In the genomic region with DNA sequence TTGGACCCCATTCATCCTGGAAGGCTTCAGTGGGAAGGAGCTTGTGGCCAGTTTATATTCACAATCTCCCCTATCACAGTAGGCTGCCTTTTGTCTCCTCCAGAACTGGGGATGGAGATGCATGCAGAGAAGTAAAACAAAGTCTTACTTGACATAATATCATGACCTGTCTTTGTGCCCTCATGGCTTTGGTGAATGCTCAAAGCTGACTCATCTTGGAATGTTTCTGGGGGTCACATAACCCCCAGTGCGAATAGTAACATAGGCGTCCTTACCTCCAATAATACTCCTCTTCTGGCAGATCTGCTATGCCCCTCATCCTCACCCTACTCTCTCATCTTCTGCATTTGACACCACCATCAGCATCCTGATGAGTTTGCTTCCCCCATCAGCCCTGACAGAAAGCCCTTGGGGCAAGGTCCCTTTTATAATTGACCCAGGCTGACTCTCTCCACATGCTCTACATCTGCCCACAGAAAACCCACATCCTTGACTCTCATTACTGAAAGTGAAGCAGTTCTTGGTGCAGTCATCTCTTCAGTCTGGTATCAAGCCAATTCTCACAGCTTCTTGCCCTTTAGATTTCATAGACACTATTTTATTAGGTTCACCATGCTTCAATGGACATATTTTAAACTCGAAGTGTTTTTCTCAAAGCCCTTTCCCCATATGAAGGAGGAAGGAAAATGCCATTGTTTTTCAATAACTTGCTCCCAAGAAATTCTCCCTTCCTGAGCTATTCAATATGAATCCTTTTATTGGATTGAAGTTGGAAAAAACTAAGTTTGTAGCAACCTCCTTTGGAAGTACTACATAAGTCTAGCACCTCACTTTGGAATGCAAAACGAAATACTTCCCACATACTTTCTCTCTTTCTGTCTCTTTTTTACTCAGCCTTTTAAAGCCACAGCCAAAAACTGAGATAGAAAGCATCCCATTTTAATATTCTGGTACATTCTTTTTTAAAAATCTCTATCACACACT, we compare ENCODE assay signal across 10 cellular contexts. TPM values are rescaled to one million over a fixed set of nuclear protein-coding genes. Genes with fewer than 3 reads are reported as not detected.
A peak's percentile ranks its signal among the peaks of the same experiment; 100 is the strongest.
DNase-seq lines count a peak whose midpoint lies in the region; ATAC-seq, FAIRE-seq and TF ChIP-seq lines count a peak whose summit lies in the region.
"Had no signal": no experiment of that assay in that cellular context is flagged by ENCODE, and none has a peak within 500 bp of the region (broad histone marks: within the 10 kb centered on the region; RNA-seq: fewer than 3 reads in every experiment).

No MANE protein-coding gene starts in this region.

- peak; percentile 28; the same call in 1 of the 2 replicates for TF ChIP-seq POLR2A in GM12891 (IDR thresholded peaks at IDR 0.05; ENCODE audit: low read depth, low read length)

- peak; percentile 99 for ATAC-seq in GM21528 (IDR thresholded peaks at IDR 0.05; ENCODE audit: low FRiP score, unreplicated experiment)
- ATAC-seq in HG03442 (IDR thresholded peaks at IDR 0.05; ENCODE audit: unreplicated experiment), result peak; percentile 99

- no peak overlapping the region for H3K4me3 ChIP-seq in foreskin fibroblast (ENCODE audit: low read depth in 1 of 2, low read length in 2 of 2)
- H3K4me3 ChIP-seq: prostate gland had no signal

- H3K27me3 Mint-ChIP-seq in immature natural killer cell (ENCODE audit: low read depth in 3 of 3), result peaks cover 0 to 3% (median 0%) of the 10 kb centered on the region in 3 donors

- no peak overlapping the region for H3K4me3 Mint-ChIP-seq in immature natural killer cell

- FAIRE-seq in GM12891 (lab: Jason Lieb, UNC), result peak; percentile 89

- no peaks in the 10 kb centered on the region for H3K36me3 Mint-ChIP-seq in immature natural killer cell

- H3K9me3 Mint-ChIP-seq in immature natural killer cell, result peaks cover 0 to 2% (median 0%) of the 10 kb centered on the region in 6 donors

- TF ChIP-seq CTCF in foreskin fibroblast (IDR thresholded peaks at IDR 0.05; ENCODE audit: low read depth, low read length), result no peak

- H3K27ac Mint-ChIP-seq in immature natural killer cell, result no peak overlapping the region

- DNase-seq in GM12891 (ENCODE audit: insufficient read length, low spot score) (peak; percentile 43), foreskin fibroblast (peak; percentile 73 to 80), cerebellum (ENCODE audit: low spot score) (no peak), NCI-H510A (lab: John Stamatoyannopoulos, UW) (no peak), SKM-1 (lab: John Stamatoyannopoulos, UW; ENCODE audit: unreplicated experiment) (no peak), immature natural killer cell (no peak)
- DNase-seq: dermis blood vessel endothelial cell had no signal

- H3K4me1 Mint-ChIP-seq in immature natural killer cell, result no peaks in the 10 kb centered on the region

TF ChIP-seq in GM12891, 5 proteins besides CTCF, POLR2A, EP300 and RAD21:
- TF ChIP-seq TAF1 (IDR thresholded peaks at IDR 0.05; ENCODE audit: low read depth, low read length) (no peak), POU2F2 (IDR thresholded peaks at IDR 0.05; ENCODE audit: low read depth, low read length) (peak; percentile 86), PAX5 (IDR thresholded peaks at IDR 0.05; ENCODE audit: insufficient read depth, low read length, severe bottlenecking) (no peak), SPI1 (IDR thresholded peaks at IDR 0.05; ENCODE audit: low read depth, low read length) (0 out of 2 replicates have a peak, but pooled peaks have one; percentile 24), POLR2AphosphoS5 (IDR thresholded peaks at IDR 0.05; ENCODE audit: low read depth, low read length) (no peak)

RNA-seq across cellular contexts. Expression of gene OSTN, which starts 36.6 kb away (rescaled TPM):
- polyA plus RNA-seq in GM12891 (2012; ENCODE audit: low read depth, missing spikeins), result not detected
- 0.54 TPM for total RNA-seq in cerebellum
- not detected for polyA plus RNA-seq in immature natural killer cell
- total RNA-seq: dermis blood vessel endothelial cell had no signal

Comparison
In these comparisons a context has a peak if more than half of its experiments do, and no peak if none do; other contexts are left out.
1. DNase-seq: peak in GM12891 (single experiment) and foreskin fibroblast (2 of 2); none in cerebellum (single experiment), NCI-H510A (single experiment), SKM-1 (single experiment) and immature natural killer cell (0 of 3).